ENCODE assay signal across 24 cellular contexts in genomic region chr2:43802135-43802534, GRCh38. TPM values are rescaled to one million over a fixed set of nuclear protein-coding genes. Genes with fewer than 3 reads are reported as not detected.
"Had no signal": no experiment of that assay in that cellular context is flagged by ENCODE, and none has a peak within 500 bp of the region (broad histone marks: within the 10 kb centered on the region; RNA-seq: fewer than 3 reads in every experiment).

No MANE protein-coding gene starts in this region.

- H3K4me1 Mint-ChIP-seq: activated naive CD4-positive, alpha-beta T cell treated with anti-CD3 and anti-CD28 coated beads, Interleukin-2, amount 10 ng/mL, durations not matched to agents 7 days and 5 days; activated naive CD8-positive, alpha-beta T cell treated with anti-CD3 and anti-CD28 coated beads for 36 hours had no signal

- H3K4me3 Mint-ChIP-seq: activated CD8-positive, alpha-beta T cell treated with anti-CD3 and anti-CD28 coated beads for 36 hours; activated naive CD4-positive, alpha-beta T cell treated with anti-CD3 and anti-CD28 coated beads, Interleukin-2, amount 10 ng/mL, durations not matched to agents 7 days and 5 days; activated naive CD8-positive, alpha-beta T cell treated with anti-CD3 and anti-CD28 coated beads for 36 hours; activated T-cell treated with anti-CD3 and anti-CD28 coated beads, Interleukin-2, amount 50 U/mL, for 72 hours; T-helper 17 cell had no signal

- H3K36me3 ChIP-seq: brain microvascular endothelial cell had no signal

- DNase-seq: activated CD4-positive, CD25-positive, alpha-beta regulatory T cell; activated CD8-positive, alpha-beta memory T cell treated with anti-CD3 and anti-CD28 coated beads, Interleukin-2, amount 50 U/mL, for 4 hours; activated CD8-positive, alpha-beta T cell treated with anti-CD3 and anti-CD28 coated beads for 36 hours; activated gamma-delta T cell treated with Interleukin-2 at 50 U/mL for 16 hours; activated naive CD4-positive, alpha-beta T cell treated with anti-CD3 and anti-CD28 coated beads, Interleukin-2, amount 10 ng/mL, durations not matched to agents 7 days and 5 days; activated naive CD8-positive, alpha-beta T cell treated with anti-CD3 and anti-CD28 coated beads for 36 hours; activated T-cell treated with anti-CD3 and anti-CD28 coated beads, Interleukin-2, amount 50 U/mL, for 72 hours; brain microvascular endothelial cell; cerebellar nuclear complex; Kasumi-1; NCI-H1048; NCI-H2029 treated with DMSO at 0.1 percent for 48 hours; NCI-H345; NCI-H510A; NCI-H69; PC-3; SHP77 treated with DMSO at 0.1 percent for 48 hours; T-helper 17 cell; T1000 had no signal

- ATAC-seq: activated CD8-positive, alpha-beta T cell treated with anti-CD3 and anti-CD28 coated beads for 36 hours; activated T-cell treated with anti-CD3 and anti-CD28 coated beads, Interleukin-2, amount 50 U/mL, for 72 hours; PC-3; T-helper 17 cell had no signal

- H3K27ac ChIP-seq: brain microvascular endothelial cell, VCaP had no signal

- H3K9me3 Mint-ChIP-seq: activated CD8-positive, alpha-beta T cell treated with anti-CD3 and anti-CD28 coated beads for 36 hours; activated naive CD4-positive, alpha-beta T cell treated with anti-CD3 and anti-CD28 coated beads, Interleukin-2, amount 10 ng/mL, durations not matched to agents 7 days and 5 days; activated naive CD8-positive, alpha-beta T cell treated with anti-CD3 and anti-CD28 coated beads for 36 hours; activated T-cell treated with anti-CD3 and anti-CD28 coated beads, Interleukin-2, amount 50 U/mL, for 72 hours; activated T-helper 2 cell treated with anti-CD3 and anti-CD28 coated beads, Interferon-gamma antibody, Interleukin-2, Interleukin-4, amounts not matched to agents 10 μg/mL and 5 μg/mL and 100 μg/mL, durations not matched to agents 14 hours and 24 hours and 36 hours had no signal

- FAIRE-seq: RCC 7860 had no signal

- H3K27me3 Mint-ChIP-seq: activated CD8-positive, alpha-beta T cell treated with anti-CD3 and anti-CD28 coated beads for 36 hours; activated naive CD4-positive, alpha-beta T cell treated with anti-CD3 and anti-CD28 coated beads, Interleukin-2, amount 10 ng/mL, durations not matched to agents 7 days and 5 days; activated naive CD8-positive, alpha-beta T cell treated with anti-CD3 and anti-CD28 coated beads for 36 hours; T-helper 17 cell had no signal

- H3K27ac Mint-ChIP-seq: activated CD8-positive, alpha-beta T cell treated with anti-CD3 and anti-CD28 coated beads for 36 hours; activated naive CD4-positive, alpha-beta T cell treated with anti-CD3 and anti-CD28 coated beads, Interleukin-2, amount 10 ng/mL, durations not matched to agents 7 days and 5 days; activated naive CD8-positive, alpha-beta T cell treated with anti-CD3 and anti-CD28 coated beads for 36 hours; activated T-cell treated with anti-CD3 and anti-CD28 coated beads, Interleukin-2, amount 50 U/mL, for 72 hours; activated T-helper 2 cell treated with anti-CD3 and anti-CD28 coated beads, Interferon-gamma antibody, Interleukin-2, Interleukin-4, amounts not matched to agents 10 μg/mL and 5 μg/mL and 100 μg/mL, durations not matched to agents 14 hours and 24 hours and 36 hours had no signal

- H3K36me3 Mint-ChIP-seq: activated naive CD4-positive, alpha-beta T cell treated with anti-CD3 and anti-CD28 coated beads, Interleukin-2, amount 10 ng/mL, durations not matched to agents 7 days and 5 days; activated naive CD8-positive, alpha-beta T cell treated with anti-CD3 and anti-CD28 coated beads for 36 hours had no signal

- H3K27me3 ChIP-seq: brain microvascular endothelial cell had no signal

RNA-seq across cellular contexts. Expression of gene ABCG5, which starts 36.5 kb away (rescaled TPM):
- total RNA-seq: activated CD8-positive, alpha-beta T cell treated with anti-CD3 and anti-CD28 coated beads for 36 hours; activated naive CD8-positive, alpha-beta T cell treated with anti-CD3 and anti-CD28 coated beads for 36 hours; activated T-cell treated with anti-CD3 and anti-CD28 coated beads, Interleukin-2, amount 50 U/mL, for 72 hours; cardiac septum; M059J; PC-3; T-helper 17 cell had no signal

RNA-seq across cellular contexts. Expression of gene ABCG8, which starts 36.6 kb away (rescaled TPM):
- total RNA-seq: activated CD8-positive, alpha-beta T cell treated with anti-CD3 and anti-CD28 coated beads for 36 hours; activated naive CD8-positive, alpha-beta T cell treated with anti-CD3 and anti-CD28 coated beads for 36 hours; activated T-cell treated with anti-CD3 and anti-CD28 coated beads, Interleukin-2, amount 50 U/mL, for 72 hours; cardiac septum; M059J; PC-3; T-helper 17 cell had no signal
